ENCODE assay signal across 27 cellular contexts in the genomic region with DNA sequence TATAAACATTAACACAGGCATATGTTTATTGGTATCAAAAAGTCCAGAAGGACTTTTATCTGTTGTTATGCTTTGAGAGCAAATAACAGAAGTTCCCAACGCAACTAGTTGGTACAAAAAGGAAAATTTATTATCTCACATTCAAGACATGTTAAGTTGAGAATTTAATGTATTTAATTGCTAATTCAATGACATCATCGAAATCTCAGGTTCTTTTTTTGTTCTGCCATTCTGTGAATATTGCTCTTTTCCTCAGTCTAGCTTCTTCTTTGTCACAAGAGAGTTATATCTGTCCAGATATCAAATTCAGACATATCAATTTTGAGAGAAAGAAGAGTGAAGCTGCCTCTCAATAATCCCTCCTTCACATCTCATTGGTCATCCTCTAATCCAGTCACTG.
"Had no signal": no experiment of that assay in that cellular context is flagged by ENCODE, and none has a peak within 500 bp of the region (broad histone marks: within the 10 kb centered on the region; RNA-seq: fewer than 3 reads in every experiment).

No MANE protein-coding gene starts in this region.

- H3K9me3 ChIP-seq: stomach, suprapubic skin, testis, thoracic aorta, thyroid gland, tibial artery, tibial nerve, transverse colon, upper lobe of left lung, upper lobe of right lung, uterus, vagina had no signal

- H3K4me1 ChIP-seq: stomach, suprapubic skin, testis, thyroid gland, tibial artery, tibial nerve, transverse colon, upper lobe of left lung, upper lobe of right lung, uterus, vagina had no signal

- FAIRE-seq: urothelium cell line had no signal

- H3K4me3 ChIP-seq: stomach, suprapubic skin, testis, thoracic aorta, thyroid gland, tibial artery, tibial nerve, transverse colon, upper lobe of left lung, upper lobe of right lung, uterus, vagina had no signal

- ATAC-seq: stimulated activated effector memory CD8-positive, alpha-beta T cell treated with anti-CD3 and anti-CD28 coated beads, Interleukin-12 subunit alpha, Interleukin-12 subunit beta, amount 100 ng/mL, for 72 hours; stimulated activated memory B cell treated with anti-CD40 and anti-IgM and Interleukin-4, amounts not matched to agents 10 μg/mL and 1 μg/mL and 100 μg/mL, for 72 hours; stimulated activated naive B cell treated with anti-CD40 and anti-IgM and Interleukin-4, amounts not matched to agents 10 μg/mL and 1 μg/mL and 100 μg/mL, for 72 hours; stimulated activated naive CD8-positive, alpha-beta T cell treated with anti-CD3 and anti-CD28 coated beads, Interleukin-15, amount 100 ng/mL, for 72 hours; stimulated activated naive CD8-positive, alpha-beta T cell treated with anti-CD3 and anti-CD28 coated beads, Interleukin-15, Interleukin-2, amounts not matched to agents 100 U/mL and 50 U/mL, for 24 hours; upper lobe of right lung had no signal

- DNase-seq: stimulated activated CD4-positive, alpha-beta T cell treated with anti-CD3 and anti-CD28 coated beads, Interleukin-2, amount 100 ng/mL, for 48 hours; stimulated activated CD4-positive, alpha-beta T cell treated with anti-CD3 and anti-CD28 coated beads, Interleukin-4, amount 100 ng/mL, for 1 hour; stimulated activated CD4-positive, alpha-beta T cell treated with anti-CD3 and anti-CD28 coated beads, Interleukin-4, amount 100 ng/mL, for 24 hours; stimulated activated CD4-positive, alpha-beta T cell treated with anti-CD3 and anti-CD28 coated beads, Interleukin-4, amount 100 ng/mL, for 4 hours; stimulated activated CD8-positive, alpha-beta memory T cell treated with anti-CD3 and anti-CD28 coated beads, Interleukin-4, amount 100 ng/mL, for 48 hours; stimulated activated naive B cell treated with anti-CD40 and anti-IgM and Interleukin-4, amounts not matched to agents 10 μg/mL and 1 μg/mL and 100 μg/mL, for 72 hours; stimulated activated naive CD4-positive, alpha-beta T cell; stimulated activated naive CD4-positive, alpha-beta T cell treated with Interleukin-2 at 50 U/mL for 16 hours; stimulated activated naive CD8-positive, alpha-beta T cell treated with anti-CD3 and anti-CD28 coated beads, Interleukin-15, amount 100 ng/mL, for 72 hours; stimulated activated naive CD8-positive, alpha-beta T cell treated with anti-CD3 and anti-CD28 coated beads, Interleukin-15, Interleukin-2, amounts not matched to agents 100 U/mL and 50 U/mL, for 24 hours; stomach; substantia nigra; testis; thyroid gland; tibial artery; transverse colon; trophoblast cell; upper lobe of left lung; upper lobe of right lung; uterus had no signal

- H3K27ac ChIP-seq: stomach, suprapubic skin, testis, thoracic aorta, thyroid gland, tibial artery, tibial nerve, transverse colon, upper lobe of left lung, upper lobe of right lung, uterus, vagina had no signal

- H3K27me3 ChIP-seq: stomach, suprapubic skin, testis, thyroid gland, tibial artery, tibial nerve, transverse colon, upper lobe of left lung, upper lobe of right lung, uterus, vagina had no signal

- H3K36me3 ChIP-seq: stomach, suprapubic skin, thoracic aorta, thyroid gland, tibial artery, tibial nerve, transverse colon, upper lobe of left lung, upper lobe of right lung, uterus, vagina had no signal
